Comparison of ENCODE assay signal across 8 cellular contexts in genomic region chr19:42132030-42132628, GRCh38. TPM values are rescaled to one million over a fixed set of nuclear protein-coding genes. Genes with fewer than 3 reads are reported as not detected.
DNase-seq lines count a peak whose midpoint lies in the region; ATAC-seq and TF ChIP-seq lines count a peak whose summit lies in the region.

Gene POU2F2, minus strand, starts transcription at chr19:42132446. Its CDS starts 35 bp downstream, at chr19:42132411.

- no peaks in the 10 kb centered on the region for H3K27me3 ChIP-seq in mammary epithelial cell (ENCODE audit: insufficient read depth, low read length)

- H3K4me2 ChIP-seq in mammary epithelial cell (ENCODE audit: insufficient read depth, low read depth, low read length), result peak within 1 kb of the TSS; percentile 70

- in situ Hi-C loops in mammary epithelial cell (cut with MboI; ENCODE audit: low sequenced_read_pairs in 2 of 2), result no loop called here

- H3K27ac ChIP-seq in mammary epithelial cell (ENCODE audit: insufficient read depth, low read depth, low read length), result no peak within 1 kb of the TSS

- H3K4me1 ChIP-seq in mammary epithelial cell (ENCODE audit: insufficient read depth, low read length), result peaks cover 33% of the 10 kb centered on the region

- dilution Hi-C loops in mammary epithelial cell (cut with HindIII; ENCODE audit: low sequenced_read_pairs), result no loop called here

- CTCF ChIA-PET in mammary epithelial cell (lab: Charles Lee; ENCODE audit: low non-redundant PET), result interaction anchor here (0.7 to 1.2 kb wide), 3 partner anchors 8 to 18 kb away, joined by 3 to 18 read pairs (median 3); no protein-coding TSS in a partner anchor

- 56% methylated on average over 9 of the region's 16 CpGs for WGBS in mammary epithelial cell (ENCODE audit: low coverage, missing lambda C conversion rate)

- H3K79me2 ChIP-seq in mammary epithelial cell (ENCODE audit: insufficient read depth, low read length), result no peaks in the 10 kb centered on the region

- no peaks in the 10 kb centered on the region for H4K20me1 ChIP-seq in mammary epithelial cell (ENCODE audit: insufficient read depth, low read length)

- DNase-seq in UCSD-AML1 (lab: John Stamatoyannopoulos, UW; ENCODE audit: unreplicated experiment) (peak; percentile 84), mammary epithelial cell (no peak), medulla oblongata (ENCODE audit: extremely low spot score) (peak; percentile 62), NCI-H187 (lab: John Stamatoyannopoulos, UW) (no peak), HuH-7 (ENCODE audit: low spot score) (no peak)
- peak; percentile 86 for DNase-seq in stimulated activated CD8-positive, alpha-beta memory T cell treated with anti-CD3 and anti-CD28 coated beads, Interleukin-4, amount 100 ng/mL, for 24 hours (ENCODE audit: low read depth)

- H2AFZ ChIP-seq in mammary epithelial cell (ENCODE audit: low read depth, low read length), result peak within 1 kb of the TSS; percentile 34

- no peaks in the 10 kb centered on the region for H3K9me3 ChIP-seq in mammary epithelial cell (replicated peaks; ENCODE audit: insufficient read depth, low read length)

- H3K4me3 ChIP-seq in GM08714 (ENCODE audit: low read length), result peak within 1 kb of the TSS; percentile 73
- H3K4me3 ChIP-seq in mammary epithelial cell (replicated peaks in 1 of 3; ENCODE audit: insufficient read depth in 1 of 3, low read depth in 2 of 3, low read length in 3 of 3), result peak within 1 kb of the TSS in 1 of 3 experiments; percentile 38

- intact Hi-C loops in mammary epithelial cell (cut with micrococcal nuclease), result loop anchor here (2.0 to 5.0 kb wide), 3 partner anchors 149 to 301 kb away; no protein-coding TSS in a partner anchor

- H3K9ac ChIP-seq in mammary epithelial cell (ENCODE audit: insufficient read depth, low read length), result no peak within 1 kb of the TSS

- BruUV-seq in mammary epithelial cell (replicated peaks; lab: Mats Ljungman, UMichigan), result no TSS peak

- no peak for TF ChIP-seq CTCF in mammary epithelial cell (conservative IDR thresholded peaks at IDR 0.05 in 1 of 2, IDR thresholded peaks at IDR 0.05 in 1 of 2; ENCODE audit: extremely low read depth in 1 of 2, insufficient read depth in 1 of 2, low read depth in 1 of 2, low read length in 2 of 2)

- ATAC-seq in HG02885 (IDR thresholded peaks at IDR 0.05; ENCODE audit: poor library complexity, unreplicated experiment), result peak; percentile 54

- H3K36me3 ChIP-seq in mammary epithelial cell (ENCODE audit: insufficient read depth, low read length), result no peaks in the 10 kb centered on the region

RNA-seq across cellular contexts. Expression of gene POU2F2, which starts in this region (rescaled TPM):
- 10 to 100 TPM in 1 of 2 donors, under 1 TPM in 1; 0.83 to 12.5 TPM for total RNA-seq in mammary epithelial cell
- 1.3 TPM for polyA plus RNA-seq in mammary epithelial cell
- not detected for polyA minus RNA-seq in mammary epithelial cell

Comparison
In these comparisons a context has a peak if more than half of its experiments do, and no peak if none do; other contexts are left out.
1. DNase-seq: peak in UCSD-AML1 (single experiment), medulla oblongata (single experiment) and stimulated activated CD8-positive, alpha-beta memory T cell treated with anti-CD3 and anti-CD28 coated beads, Interleukin-4, amount 100 ng/mL, for 24 hours (single experiment); none in mammary epithelial cell (single experiment), NCI-H187 (0 of 2) and HuH-7 (single experiment).